In genomic region chr6:101083533-101084172, GRCh38 we compare ENCODE assay signal across 13 cellular contexts.
DNase-seq lines count a peak whose midpoint lies in the region; ATAC-seq, FAIRE-seq and TF ChIP-seq lines count a peak whose summit lies in the region.
"Had no signal": no experiment of that assay in that cellular context is flagged by ENCODE, and none has a peak within 500 bp of the region (broad histone marks: within the 10 kb centered on the region; RNA-seq: fewer than 3 reads in every experiment).

No MANE protein-coding gene starts in this region.

- POLR2A ChIA-PET in HepG2 (lab: Yijun Ruan, JAX): no interaction called here

- H3K4me2 ChIP-seq in HepG2 (ENCODE audit: low read depth, low read length) (no peak overlapping the region), Karpas-422 (ENCODE audit: low read depth, low read length, poor library complexity, severe bottlenecking) (no peak overlapping the region)

- H3K9ac ChIP-seq in HepG2 (ENCODE audit: insufficient read depth, low read depth, low read length) (no peak overlapping the region), Karpas-422 (ENCODE audit: low read length) (no peak overlapping the region)

- no peak for TF ChIP-seq POLR2A in HepG2 (IDR thresholded peaks at IDR 0.05; ENCODE audit: insufficient read depth in 1 of 2, low read depth in 2 of 2, low read length in 2 of 2)
- no peak for TF ChIP-seq POLR2A in right lobe of liver (IDR thresholded peaks at IDR 0.05)

- TF ChIP-seq RAD21 in HepG2 (CRISPR knock-in tag; IDR thresholded peaks at IDR 0.05): no peak

- in situ Hi-C loops in HepG2 (cut with HindIII; ENCODE audit: extremely low pct_ligation_motif_present, low pct_unique_long_range_greater_than_20kb): no loop called here

- no peaks in the 10 kb centered on the region for H3K4me1 ChIP-seq in HepG2 (ENCODE audit: insufficient read depth, low read length)
- no peaks in the 10 kb centered on the region for H3K4me1 ChIP-seq in right lobe of liver
- peaks cover 38% of the 10 kb centered on the region for H3K4me1 ChIP-seq in SJSA1 (replicated peaks)
- H3K4me1 ChIP-seq in Karpas-422 (ENCODE audit: low read length): no peaks in the 10 kb centered on the region

- no peak for ATAC-seq in HepG2
- ATAC-seq in right lobe of liver: no peak
- no peak for ATAC-seq in HG02938 (IDR thresholded peaks at IDR 0.05; ENCODE audit: unreplicated experiment)
- ATAC-seq in GM21786 (IDR thresholded peaks at IDR 0.05; ENCODE audit: unreplicated experiment): no peak

- H3K9me3 ChIP-seq in HepG2 (ENCODE audit: low read length) (no peaks in the 10 kb centered on the region), right lobe of liver (no peaks in the 10 kb centered on the region), SJSA1 (replicated peaks) (no peaks in the 10 kb centered on the region), Karpas-422 (ENCODE audit: low read length) (no peaks in the 10 kb centered on the region)

- H3K79me2 ChIP-seq in HepG2 (ENCODE audit: insufficient read depth, low read length) (no peaks in the 10 kb centered on the region), Karpas-422 (ENCODE audit: low read length) (no peaks in the 10 kb centered on the region)

- H3K36me3 ChIP-seq in HepG2 (replicated peaks in 1 of 2; ENCODE audit: control insufficient read depth in 1 of 2, insufficient read depth in 2 of 2, low read length in 2 of 2): no peaks in the 10 kb centered on the region
- H3K36me3 ChIP-seq in right lobe of liver: no peaks in the 10 kb centered on the region
- no peaks in the 10 kb centered on the region for H3K36me3 ChIP-seq in SJSA1
- no peaks in the 10 kb centered on the region for H3K36me3 ChIP-seq in Karpas-422 (ENCODE audit: insufficient read depth, low read length)

- no peak for FAIRE-seq in HepG2 (lab: Jason Lieb, UNC)

- CTCF ChIA-PET in HepG2 (lab: Yijun Ruan, JAX; ENCODE audit: low intra/inter-chr PET ratio, low total read pairs): no interaction called here

- 0% methylated on average over 3 of the region's 3 CpGs for WGBS in HepG2 (ENCODE audit: low lambda C conversion rate)
- WGBS in right lobe of liver (ENCODE audit: insufficient coverage, low coverage, low lambda C conversion rate, missing lambda C conversion rate): 42% methylated on average over 3 of the region's 3 CpGs

- H3K4me3 ChIP-seq in HepG2 (replicated peaks in 1 of 3; ENCODE audit: insufficient read depth in 1 of 3, low read depth in 2 of 3, low read length in 3 of 3) (no peak overlapping the region), right lobe of liver (no peak overlapping the region), SJSA1 (no peak overlapping the region), Karpas-422 (ENCODE audit: low read length) (no peak overlapping the region)

- DNase-seq in HepG2 (ENCODE audit: low spot score) (peak; percentile 9), right lobe of liver (no peak), SJSA1 (ENCODE audit: low read depth in 1 of 2, low spot score in 2 of 2) (peak; percentile 71 to 94), glomerular visceral epithelial cell (ENCODE audit: extremely low spot score) (peak; percentile 4), NCI-H345 (lab: John Stamatoyannopoulos, UW) (no peak), Karpas-422 (no peak)
- DNase-seq: activated naive CD4-positive, alpha-beta T cell treated with anti-CD3 and anti-CD28 coated beads for 36 hours; AML-193; dermis blood vessel endothelial cell; NCI-H1417 treated with DMSO at 0.1 percent for 48 hours; nucleus accumbens had no signal

- H3K9me2 ChIP-seq in Karpas-422 (replicated peaks; ENCODE audit: insufficient read depth, low read length): no peaks in the 10 kb centered on the region

- no peak for TF ChIP-seq CTCF in HepG2 (CRISPR knock-in tag; IDR thresholded peaks at IDR 0.05)
- TF ChIP-seq CTCF in right lobe of liver (IDR thresholded peaks at IDR 0.05): no peak

- no peak overlapping the region for H3K27ac ChIP-seq in HepG2 (ENCODE audit: extremely low read length, insufficient read depth, low read length)
- no peak overlapping the region for H3K27ac ChIP-seq in right lobe of liver
- H3K27ac ChIP-seq in SJSA1: peak overlapping the region; percentile 94
- H3K27ac ChIP-seq in Karpas-422 (ENCODE audit: low read length): no peak overlapping the region

- TF ChIP-seq EP300 in HepG2 (IDR thresholded peaks at IDR 0.05; ENCODE audit: low read depth in 2 of 2, low read length in 2 of 2) (no peak), HepG2 (CRISPR knock-in tag; IDR thresholded peaks at IDR 0.05; ENCODE audit: borderline replicate concordance) (no peak)

- no peaks in the 10 kb centered on the region for H3K27me3 ChIP-seq in HepG2 (ENCODE audit: control insufficient read depth in 1 of 2, insufficient read depth in 2 of 2, low read length in 2 of 2)
- no peaks in the 10 kb centered on the region for H3K27me3 ChIP-seq in right lobe of liver
- no peaks in the 10 kb centered on the region for H3K27me3 ChIP-seq in SJSA1 (replicated peaks)
- H3K27me3 ChIP-seq in Karpas-422 (ENCODE audit: low read length): no peaks in the 10 kb centered on the region

- H2AFZ ChIP-seq in HepG2 (ENCODE audit: low read length): no peak overlapping the region
- no peak overlapping the region for H2AFZ ChIP-seq in Karpas-422 (ENCODE audit: low read length)

- BruUV-seq in HepG2 (replicated peaks; lab: Mats Ljungman, UMichigan): no TSS peak

- no peaks in the 10 kb centered on the region for H4K20me1 ChIP-seq in HepG2 (ENCODE audit: insufficient read depth, low read length)
- H4K20me1 ChIP-seq in Karpas-422 (ENCODE audit: insufficient read depth, low read depth, low read length): no peaks in the 10 kb centered on the region

- intact Hi-C loops in HepG2 (cut with micrococcal nuclease; ENCODE audit: unreplicated experiment) (no loop called here), right lobe of liver (cut with DNase I) (no loop called here)

TF ChIP-seq in HepG2, 621 proteins besides CTCF, POLR2A, EP300 and RAD21:
- TF ChIP-seq SRY (CRISPR knock-in tag; IDR thresholded peaks at IDR 0.05): no peak
- no peak for TF ChIP-seq NR2F1 (CRISPR knock-in tag; IDR thresholded peaks at IDR 0.05)
- TF ChIP-seq HIVEP1 (CRISPR knock-in tag; IDR thresholded peaks at IDR 0.05): no peak
- TF ChIP-seq MBNL3 (CRISPR knock-in tag; conservative IDR thresholded peaks at IDR 0.05): no peak
- TF ChIP-seq JARID2 (CRISPR knock-in tag; IDR thresholded peaks at IDR 0.05; ENCODE audit: insufficient replicate concordance): no peak
- TF ChIP-seq, protein P1, sequence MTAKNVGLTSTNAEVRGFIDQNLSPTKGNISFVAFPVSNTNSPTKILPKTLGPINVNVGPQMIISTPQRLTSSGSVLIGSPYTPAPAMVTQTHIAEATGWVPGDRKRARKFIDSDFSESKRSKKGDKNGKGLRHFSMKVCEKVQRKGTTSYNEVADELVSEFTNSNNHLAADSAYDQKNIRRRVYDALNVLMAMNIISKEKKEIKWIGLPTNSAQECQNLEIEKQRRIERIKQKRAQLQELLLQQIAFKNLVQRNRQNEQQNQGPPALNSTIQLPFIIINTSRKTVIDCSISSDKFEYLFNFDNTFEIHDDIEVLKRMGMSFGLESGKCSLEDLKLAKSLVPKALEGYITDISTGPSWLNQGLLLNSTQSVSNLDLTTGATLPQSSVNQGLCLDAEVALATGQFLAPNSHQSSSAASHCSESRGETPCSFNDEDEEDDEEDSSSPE (CRISPR knock-in tag; IDR thresholded peaks at IDR 0.05): no peak
- TF ChIP-seq ZNF781 (CRISPR knock-in tag; IDR thresholded peaks at IDR 0.05; ENCODE audit: borderline replicate concordance, not compliant biosample characterization): no peak
- no peak for TF ChIP-seq ZSCAN29 (CRISPR knock-in tag; conservative IDR thresholded peaks at IDR 0.05)
- no peak for TF ChIP-seq SCMH1 (CRISPR knock-in tag; IDR thresholded peaks at IDR 0.05; ENCODE audit: borderline replicate concordance)
- TF ChIP-seq CBX5 (CRISPR knock-in tag; IDR thresholded peaks at IDR 0.05; ENCODE audit: borderline replicate concordance): no peak
- TF ChIP-seq, protein P2, sequence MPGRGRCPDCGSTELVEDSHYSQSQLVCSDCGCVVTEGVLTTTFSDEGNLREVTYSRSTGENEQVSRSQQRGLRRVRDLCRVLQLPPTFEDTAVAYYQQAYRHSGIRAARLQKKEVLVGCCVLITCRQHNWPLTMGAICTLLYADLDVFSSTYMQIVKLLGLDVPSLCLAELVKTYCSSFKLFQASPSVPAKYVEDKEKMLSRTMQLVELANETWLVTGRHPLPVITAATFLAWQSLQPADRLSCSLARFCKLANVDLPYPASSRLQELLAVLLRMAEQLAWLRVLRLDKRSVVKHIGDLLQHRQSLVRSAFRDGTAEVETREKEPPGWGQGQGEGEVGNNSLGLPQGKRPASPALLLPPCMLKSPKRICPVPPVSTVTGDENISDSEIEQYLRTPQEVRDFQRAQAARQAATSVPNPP (CRISPR knock-in tag; IDR thresholded peaks at IDR 0.05): no peak
- no peak for TF ChIP-seq ZBTB44 (CRISPR knock-in tag; IDR thresholded peaks at IDR 0.05)
- TF ChIP-seq, protein P3, sequence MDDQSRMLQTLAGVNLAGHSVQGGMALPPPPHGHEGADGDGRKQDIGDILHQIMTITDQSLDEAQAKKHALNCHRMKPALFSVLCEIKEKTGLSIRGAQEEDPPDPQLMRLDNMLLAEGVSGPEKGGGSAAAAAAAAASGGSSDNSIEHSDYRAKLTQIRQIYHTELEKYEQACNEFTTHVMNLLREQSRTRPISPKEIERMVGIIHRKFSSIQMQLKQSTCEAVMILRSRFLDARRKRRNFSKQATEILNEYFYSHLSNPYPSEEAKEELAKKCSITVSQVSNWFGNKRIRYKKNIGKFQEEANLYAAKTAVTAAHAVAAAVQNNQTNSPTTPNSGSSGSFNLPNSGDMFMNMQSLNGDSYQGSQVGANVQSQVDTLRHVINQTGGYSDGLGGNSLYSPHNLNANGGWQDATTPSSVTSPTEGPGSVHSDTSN (CRISPR knock-in tag; IDR thresholded peaks at IDR 0.05; ENCODE audit: borderline replicate concordance): no peak
TF ChIP-seq in HepG2: peak in this region for 0.

Comparison
In these comparisons a context has a peak if more than half of its experiments do, and no peak if none do; other contexts are left out.
1. DNase-seq: peak in HepG2 (single experiment), SJSA1 (2 of 2) and glomerular visceral epithelial cell (single experiment); none in right lobe of liver (0 of 3), NCI-H345 (single experiment) and Karpas-422 (single experiment).